20 cellular contexts compared by ENCODE assay signal in genomic region chr4:42632653-42633382, GRCh38. TPM values are rescaled to one million over a fixed set of nuclear protein-coding genes. Genes with fewer than 3 reads are reported as not detected.
DNase-seq lines count a peak whose midpoint lies in the region; ATAC-seq and TF ChIP-seq lines count a peak whose summit lies in the region.
"Had no signal": no experiment of that assay in that cellular context is flagged by ENCODE, and none has a peak within 500 bp of the region (broad histone marks: within the 10 kb centered on the region; RNA-seq: fewer than 3 reads in every experiment).

No MANE protein-coding gene starts in this region.

- TF ChIP-seq CTCF in colonic mucosa (IDR thresholded peaks at IDR 0.05) (no peak), chondrocyte (IDR thresholded peaks at IDR 0.05) (no peak)

- H3K27me3 ChIP-seq in colonic mucosa = no peaks in the 10 kb centered on the region
- H3K27me3 ChIP-seq: foreskin keratinocyte, upper lobe of left lung had no signal

- H3K9me3 Mint-ChIP-seq in naive B cell (peaks cover 0 to 4% (median 0%) of the 10 kb centered on the region in 7 donors), chondrocyte (ENCODE audit: low read depth) (no peaks in the 10 kb centered on the region), immature natural killer cell (no peaks in the 10 kb centered on the region)
- H3K9me3 Mint-ChIP-seq: GM23338 had no signal

- H3K4me3 ChIP-seq in GM08714 (ENCODE audit: low read length) (peak overlapping the region; percentile 41), colonic mucosa (no peak overlapping the region)
- H3K4me3 ChIP-seq: GM23338, upper lobe of left lung had no signal

- H3K9me3 ChIP-seq in T-helper 17 cell (ENCODE audit: control insufficient read depth, low read length, poor library complexity, severe bottlenecking) (no peaks in the 10 kb centered on the region), colonic mucosa (no peaks in the 10 kb centered on the region)
- H3K9me3 ChIP-seq: upper lobe of left lung had no signal

- H3K27me3 Mint-ChIP-seq in T-helper 17 cell (no peaks in the 10 kb centered on the region), naive B cell (no peaks in the 10 kb centered on the region), chondrocyte (ENCODE audit: low read depth) (peaks cover 13% of the 10 kb centered on the region), immature natural killer cell (ENCODE audit: low read depth in 3 of 3) (peaks cover 2 to 5% (median 3%) of the 10 kb centered on the region in 3 donors)
- H3K27me3 Mint-ChIP-seq: CD4-positive, CD25-positive, alpha-beta regulatory T cell had no signal

- peaks cover 13% of the 10 kb centered on the region for H3K4me1 ChIP-seq in colonic mucosa
- H3K4me1 ChIP-seq: foreskin keratinocyte had no signal

- peak; percentile 18 to 19 for ATAC-seq in activated CD4-positive, CD25-positive, alpha-beta regulatory T cell treated with anti-CD3 and anti-CD28 coated beads, Interleukin-2, amount 50 U/mL, for 24 hours
- ATAC-seq in T-helper 17 cell (no peak), naive B cell (ENCODE audit: low read depth in 2 of 2) (peak; percentile 13 to 17)
- ATAC-seq: foreskin keratinocyte, GM23338, HepG2 had no signal

- H3K36me3 Mint-ChIP-seq in T-helper 17 cell (ENCODE audit: low read depth) (no peaks in the 10 kb centered on the region), naive B cell (no peaks in the 10 kb centered on the region), chondrocyte (ENCODE audit: low read depth) (no peaks in the 10 kb centered on the region), immature natural killer cell (no peaks in the 10 kb centered on the region)

- no peak overlapping the region for H3K9ac ChIP-seq in colonic mucosa (ENCODE audit: low read depth in 2 of 2, low read length in 2 of 2)

- intact Hi-C loops in colonic mucosa (cut with DNase I) = no loop called here

- H3K36me3 ChIP-seq in colonic mucosa = no peaks in the 10 kb centered on the region
- H3K36me3 ChIP-seq: upper lobe of left lung had no signal

- DNase-seq in activated CD4-positive, CD25-positive, alpha-beta regulatory T cell treated with anti-CD3 and anti-CD28 coated beads, Interleukin-2, amount 50 U/mL, for 72 hours = no peak
- DNase-seq in T-helper 17 cell (no peak), naive B cell (peak; percentile 46), colonic mucosa (no peak), chondrocyte (ENCODE audit: low spot score) (no peak), immature natural killer cell (no peak)
- DNase-seq: activated CD4-positive, CD25-positive, alpha-beta regulatory T cell; activated naive CD4-positive, alpha-beta T cell; CD4-positive, CD25-positive, alpha-beta regulatory T cell; DMS53; foreskin keratinocyte; MM.1S; NCI-H1694; NCI-H446 treated with DMSO at 0.1 percent for 48 hours; Right ventricle myocardium superior; upper lobe of left lung had no signal

- peak overlapping the region; percentile 14 for H3K27ac Mint-ChIP-seq in T-helper 17 cell
- H3K27ac Mint-ChIP-seq in naive B cell = peak overlapping the region; percentile 42 to 87 (median 80)
- H3K27ac Mint-ChIP-seq in chondrocyte (ENCODE audit: unreplicated experiment) = no peak overlapping the region
- H3K27ac Mint-ChIP-seq in immature natural killer cell = peak overlapping the region in 2 of 6 donors; percentile 1 to 79
- H3K27ac Mint-ChIP-seq: GM23338 had no signal

- H3K27ac ChIP-seq in colonic mucosa = no peak overlapping the region
- H3K27ac ChIP-seq: foreskin keratinocyte, upper lobe of left lung had no signal

- H3K4me3 Mint-ChIP-seq in T-helper 17 cell (no peak overlapping the region), naive B cell (peak overlapping the region in 7 of 8 donors; percentile 9 to 73 (median 46)), chondrocyte (ENCODE audit: unreplicated experiment) (no peak overlapping the region), immature natural killer cell (no peak overlapping the region)
- H3K4me3 Mint-ChIP-seq: CD4-positive, CD25-positive, alpha-beta regulatory T cell; GM23338 had no signal

- H3K4me1 Mint-ChIP-seq in T-helper 17 cell = peaks cover 49% of the 10 kb centered on the region
- peaks cover 61 to 80% (median 63%) of the 10 kb centered on the region in 3 donors for H3K4me1 Mint-ChIP-seq in naive B cell
- no peaks in the 10 kb centered on the region for H3K4me1 Mint-ChIP-seq in chondrocyte (ENCODE audit: low read depth)
- H3K4me1 Mint-ChIP-seq in immature natural killer cell = peaks cover 56 to 97% of the 10 kb centered on the region in 2 donors

RNA-seq across cellular contexts. Expression of gene ATP8A1, which starts 24.1 kb away (rescaled TPM):
- 10 to 100 TPM; 43.3 to 59.2 TPM for total RNA-seq in T-helper 17 cell
- 10 to 100 TPM; 16.7 to 31.0 (median 22.2) TPM for polyA plus RNA-seq in naive B cell (ENCODE audit: low read depth in 6 of 6)
- 10 to 100 TPM; 19.1 to 34.0 TPM for total RNA-seq in colonic mucosa
- 0.25 to 0.97 TPM (median 0.26 TPM) in 3 replicates for total RNA-seq in chondrocyte
- polyA plus RNA-seq in immature natural killer cell = 10 to 100 TPM; 15.3 to 23.0 (median 18.1) TPM

Comparison
In these comparisons a context has a peak if more than half of its experiments do, and no peak if none do; other contexts are left out.
1. H3K4me3 Mint-ChIP-seq: peak in naive B cell (7 of 8); none in T-helper 17 cell (single experiment), chondrocyte (single experiment) and immature natural killer cell (0 of 5).
2. RNA of gene ATP8A1, which starts 24.1 kb away (total RNA-seq): 43.3 to 59.2 TPM in T-helper 17 cell and 19.1 to 34.0 TPM in colonic mucosa; 0.25 to 0.97 TPM in chondrocyte; every median in the first group is over 10 times any median in the second.